17 cellular contexts compared by ENCODE assay signal in genomic region chr14:64417042-64417770, GRCh38. TPM values are rescaled to one million over a fixed set of nuclear protein-coding genes. Genes with fewer than 3 reads are reported as not detected.
A peak's percentile ranks its signal among the peaks of the same experiment; 100 is the strongest.
DNase-seq lines count a peak whose midpoint lies in the region; ATAC-seq and TF ChIP-seq lines count a peak whose summit lies in the region.
"Had no signal": no experiment of that assay in that cellular context is flagged by ENCODE, and none has a peak within 500 bp of the region (broad histone marks: within the 10 kb centered on the region; RNA-seq: fewer than 3 reads in every experiment).

No MANE protein-coding gene starts in this region.

- H3K27me3 ChIP-seq in brain microvascular endothelial cell (replicated peaks) (no peaks in the 10 kb centered on the region), lower lobe of right lung (ENCODE audit: low read depth) (no peaks in the 10 kb centered on the region), uterus (no peaks in the 10 kb centered on the region)
- H3K27me3 ChIP-seq: cardiac muscle cell had no signal

- H3K4me1 Mint-ChIP-seq in activated CD4-positive, alpha-beta T cell treated with anti-CD3 and anti-CD28 coated beads, Interleukin-2, amount 10 ng/mL, durations not matched to agents 24 days and 14 days, result peaks cover 21% of the 10 kb centered on the region
- H3K4me1 Mint-ChIP-seq in immature natural killer cell, result peaks cover 0 to 4% of the 10 kb centered on the region in 2 donors

- H3K36me3 Mint-ChIP-seq in activated CD4-positive, alpha-beta T cell treated with anti-CD3 and anti-CD28 coated beads, Interleukin-2, amount 10 ng/mL, durations not matched to agents 24 days and 14 days (ENCODE audit: low read depth), result peaks cover 72% of the 10 kb centered on the region
- H3K36me3 Mint-ChIP-seq in immature natural killer cell, result peaks cover 17 to 43% (median 26%) of the 10 kb centered on the region in 3 donors

- H3K4me1 ChIP-seq in lower lobe of right lung, result no peaks in the 10 kb centered on the region
- H3K4me1 ChIP-seq in uterus, result no peaks in the 10 kb centered on the region

- H3K9me3 ChIP-seq in lower lobe of right lung, result no peaks in the 10 kb centered on the region
- H3K9me3 ChIP-seq in uterus, result no peaks in the 10 kb centered on the region

- intact Hi-C loops in activated CD4-positive, alpha-beta T cell treated with anti-CD3 and anti-CD28 coated beads, Interleukin-2, amount 10 ng/mL, durations not matched to agents 24 days and 14 days (cut with micrococcal nuclease), result no loop called here
- intact Hi-C loops in lower lobe of right lung (cut with DNase I), result no loop called here
- intact Hi-C loops in uterus (cut with DNase I; ENCODE audit: low total_unique reads), result no loop called here

- ATAC-seq in lower lobe of right lung (peak; percentile 41 to 56), GM18520 (IDR thresholded peaks at IDR 0.05; ENCODE audit: unreplicated experiment) (no peak)

- no peaks in the 10 kb centered on the region for H3K9me3 Mint-ChIP-seq in activated CD4-positive, alpha-beta T cell treated with anti-CD3 and anti-CD28 coated beads, Interleukin-2, amount 10 ng/mL, durations not matched to agents 24 days and 14 days
- no peaks in the 10 kb centered on the region for H3K9me3 Mint-ChIP-seq in immature natural killer cell
- H3K9me3 Mint-ChIP-seq: CD8-positive, alpha-beta memory T cell had no signal

- no peak for TF ChIP-seq POLR2A in uterus (IDR thresholded peaks at IDR 0.05)

- H3K27ac Mint-ChIP-seq in activated CD4-positive, alpha-beta T cell treated with anti-CD3 and anti-CD28 coated beads, Interleukin-2, amount 10 ng/mL, durations not matched to agents 24 days and 14 days, result peak overlapping the region; percentile 48
- peak overlapping the region in 1 of 6 donors; percentile 28 for H3K27ac Mint-ChIP-seq in immature natural killer cell

- H3K4me3 Mint-ChIP-seq in activated CD4-positive, alpha-beta T cell treated with anti-CD3 and anti-CD28 coated beads, Interleukin-2, amount 10 ng/mL, durations not matched to agents 24 days and 14 days, result no peak overlapping the region
- no peak overlapping the region for H3K4me3 Mint-ChIP-seq in immature natural killer cell
- H3K4me3 Mint-ChIP-seq: CD8-positive, alpha-beta memory T cell had no signal

- in situ Hi-C loops in brain microvascular endothelial cell (cut with HindIII; ENCODE audit: low pct_ligation_motif_present, low sequenced_read_pairs), result no loop called here

- TF ChIP-seq CTCF in brain microvascular endothelial cell (IDR thresholded peaks at IDR 0.05; ENCODE audit: low read depth, low read length, missing control alignments) (no peak), lower lobe of right lung (IDR thresholded peaks at IDR 0.05) (no peak), uterus (IDR thresholded peaks at IDR 0.05) (no peak)

- H3K36me3 ChIP-seq in brain microvascular endothelial cell (replicated peaks), result peaks cover 16% of the 10 kb centered on the region
- peaks cover 78% of the 10 kb centered on the region for H3K36me3 ChIP-seq in lower lobe of right lung
- H3K36me3 ChIP-seq in uterus, result peaks cover 0 to 2% of the 10 kb centered on the region in 2 donors

- H3K27ac ChIP-seq in brain microvascular endothelial cell (no peak overlapping the region), lower lobe of right lung (no peak overlapping the region), uterus (no peak overlapping the region)
- H3K27ac ChIP-seq: cardiac muscle cell had no signal

- H3K27me3 Mint-ChIP-seq in activated CD4-positive, alpha-beta T cell treated with anti-CD3 and anti-CD28 coated beads, Interleukin-2, amount 10 ng/mL, durations not matched to agents 24 days and 14 days, result no peaks in the 10 kb centered on the region
- peaks cover 0 to 1% (median 0%) of the 10 kb centered on the region in 3 donors for H3K27me3 Mint-ChIP-seq in immature natural killer cell (ENCODE audit: low read depth in 3 of 3)

- H3K4me3 ChIP-seq in brain microvascular endothelial cell (ENCODE audit: low read depth, low read length) (no peak overlapping the region), lower lobe of right lung (no peak overlapping the region), uterus (no peak overlapping the region)
- H3K4me3 ChIP-seq: cardiac muscle cell had no signal

- no peak for DNase-seq in activated CD4-positive, alpha-beta T cell treated with anti-CD3 and anti-CD28 coated beads, Interleukin-2, amount 10 ng/mL, durations not matched to agents 24 days and 14 days
- DNase-seq in activated CD4-positive, alpha-beta T cell treated with anti-CD3 and anti-CD28 coated beads, Interleukin-2, amount 50 U/mL, for 4 hours, result no peak
- DNase-seq in MV-4-11 (lab: John Stamatoyannopoulos, UW) (peak; percentile 38), brain microvascular endothelial cell (peak; percentile 62), lower lobe of right lung (no peak), uterus (no peak), immature natural killer cell (no peak)
- DNase-seq: 8988T; activated CD4-positive, alpha-beta T cell treated with anti-CD3 and anti-CD28 coated beads for 48 hours; activated gamma-delta T cell treated with Interleukin-2 at 50 U/mL for 16 hours; CD8-positive, alpha-beta memory T cell; KBM-7; NCI-H510A; small intestine; T-helper 1 cell had no signal

RNA-seq across cellular contexts. Expression of gene MTHFD1, which starts 29.1 kb away (rescaled TPM):
- 246 and 249 TPM in 2 replicates for total RNA-seq in activated CD4-positive, alpha-beta T cell treated with anti-CD3 and anti-CD28 coated beads, Interleukin-2, amount 10 ng/mL, durations not matched to agents 24 days and 14 days
- total RNA-seq in lower lobe of right lung (46.3 TPM), uterus (100 to 1,000 TPM in 1 of 4 donors, 10 to 100 TPM in 3; 13.5 to 145 (median 50.0) TPM)
- polyA plus RNA-seq in immature natural killer cell, result 10 to 100 TPM; 28.0 to 49.0 (median 42.7) TPM

RNA-seq across cellular contexts. Expression of gene AKAP5, which starts 48.1 kb away (rescaled TPM):
- 0.90 and 0.98 TPM in 2 replicates for total RNA-seq in activated CD4-positive, alpha-beta T cell treated with anti-CD3 and anti-CD28 coated beads, Interleukin-2, amount 10 ng/mL, durations not matched to agents 24 days and 14 days
- 4.8 TPM for total RNA-seq in lower lobe of right lung
- total RNA-seq in uterus, result 1 to 10 TPM in 2 of 4 donors, under 1 TPM in 2; 0.51 to 5.3 (median 2.8) TPM
- polyA plus RNA-seq in immature natural killer cell, result 1 to 10 TPM; 1.5 to 5.8 (median 4.2) TPM

Comparison
In these comparisons a context has a peak if more than half of its experiments do, and no peak if none do; other contexts are left out.
1. DNase-seq: peak in MV-4-11 (single experiment) and brain microvascular endothelial cell (single experiment); none in activated CD4-positive, alpha-beta T cell treated with anti-CD3 and anti-CD28 coated beads, Interleukin-2, amount 10 ng/mL, durations not matched to agents 24 days and 14 days (single experiment), activated CD4-positive, alpha-beta T cell treated with anti-CD3 and anti-CD28 coated beads, Interleukin-2, amount 50 U/mL, for 4 hours (0 of 2), lower lobe of right lung (single experiment), uterus (0 of 2) and immature natural killer cell (0 of 3).